In genomic region chr4:186118582-186118981, GRCh38 we compare ENCODE assay signal across 24 cellular contexts. TPM values are rescaled to one million over a fixed set of nuclear protein-coding genes. Genes with fewer than 3 reads are reported as not detected.
DNase-seq lines count a peak whose midpoint lies in the region; ATAC-seq, FAIRE-seq and TF ChIP-seq lines count a peak whose summit lies in the region.
"Had no signal": no experiment of that assay in that cellular context is flagged by ENCODE, and none has a peak within 500 bp of the region (broad histone marks: within the 10 kb centered on the region; RNA-seq: fewer than 3 reads in every experiment).

No MANE protein-coding gene starts in this region.

- H3K79me2 ChIP-seq in HepG2 (ENCODE audit: insufficient read depth, low read length) (no peaks in the 10 kb centered on the region), neural progenitor cell (ENCODE audit: low read depth) (no peaks in the 10 kb centered on the region)

- WGBS in right lobe of liver (ENCODE audit: insufficient coverage, low coverage, low lambda C conversion rate, missing lambda C conversion rate), result 55% methylated on average over 7 of the region's 7 CpGs
- WGBS in HepG2 (ENCODE audit: low lambda C conversion rate), result 70% methylated on average over 7 of the region's 7 CpGs
- WGBS in esophagus muscularis mucosa, result 63% methylated on average over 7 of the region's 7 CpGs
- WGBS in tibial nerve, 2 donors, result 39 to 40% methylated on average over 7 of the region's 7 CpGs

- ATAC-seq in right lobe of liver (peak in 3 of 4 donors; percentile 47 to 65 (median 57)), HepG2 (no peak)

- BruUV-seq in HepG2 (replicated peaks; lab: Mats Ljungman, UMichigan), result no TSS peak

- POLR2A ChIA-PET in HepG2 (lab: Yijun Ruan, JAX), result no interaction called here
- POLR2A ChIA-PET in CD8-positive, alpha-beta memory T cell (lab: Charles Lee), result no interaction called here

- H3K4me3 ChIP-seq in right lobe of liver (no peak overlapping the region), HepG2 (replicated peaks in 1 of 3; ENCODE audit: insufficient read depth in 1 of 3, low read depth in 2 of 3, low read length in 3 of 3) (no peak overlapping the region), esophagus muscularis mucosa (no peak overlapping the region), neural progenitor cell (no peak overlapping the region), uterus (no peak overlapping the region), tibial nerve (peak overlapping the region in 1 of 4 donors; percentile 2)
- H3K4me3 ChIP-seq in CD8-positive, alpha-beta memory T cell (ENCODE audit: low read length), result no peak overlapping the region
- H3K4me3 ChIP-seq: SJCRH30 had no signal

- H3K9me3 ChIP-seq in right lobe of liver (no peaks in the 10 kb centered on the region), HepG2 (ENCODE audit: low read length) (no peaks in the 10 kb centered on the region), esophagus muscularis mucosa (no peaks in the 10 kb centered on the region), neural progenitor cell (ENCODE audit: low read depth) (no peaks in the 10 kb centered on the region), uterus (no peaks in the 10 kb centered on the region), tibial nerve (no peaks in the 10 kb centered on the region)
- H3K9me3 ChIP-seq in CD8-positive, alpha-beta memory T cell (ENCODE audit: low read length), result no peaks in the 10 kb centered on the region
- H3K9me3 ChIP-seq: SJCRH30 had no signal

- peaks cover 5% of the 10 kb centered on the region for H3K27me3 Mint-ChIP-seq in neural progenitor cell (ENCODE audit: insufficient read depth, low read depth)
- H3K27me3 Mint-ChIP-seq in CD8-positive, alpha-beta memory T cell, result peaks cover 8 to 22% of the 10 kb centered on the region in 2 donors

- in situ Hi-C loops in HepG2 (cut with HindIII; ENCODE audit: extremely low pct_ligation_motif_present, low pct_unique_long_range_greater_than_20kb), result no loop called here

- DNase-seq in right lobe of liver (no peak), HepG2 (ENCODE audit: low spot score) (no peak), esophagus muscularis mucosa (ENCODE audit: extremely low spot score) (peak; percentile 21), neural progenitor cell (ENCODE audit: low spot score) (no peak), head of caudate nucleus (no peak), uterus (no peak), tibial nerve (ENCODE audit: low spot score in 2 of 2) (no peak)
- no peak for DNase-seq in CD8-positive, alpha-beta memory T cell
- DNase-seq: EL, GF-D8, IMR-90, NCI-H1417, NCI-H1694 treated with DMSO at 0.1 percent for 48 hours, NCI-H2081 treated with DMSO at 0.1 percent for 48 hours, NCI-H2171 treated with DMSO at 0.1 percent for 48 hours, NCI-H526, OCI-M1, SJCRH30 had no signal

- CTCF ChIA-PET in HepG2 (lab: Yijun Ruan, JAX; ENCODE audit: low intra/inter-chr PET ratio, low total read pairs), result no interaction called here
- CTCF ChIA-PET in CD8-positive, alpha-beta memory T cell (lab: Charles Lee), result no interaction called here

- H3F3A ChIP-seq in neural progenitor cell (ENCODE audit: low read depth), result peaks cover 5% of the 10 kb centered on the region

- H3K27me3 ChIP-seq in right lobe of liver (no peaks in the 10 kb centered on the region), HepG2 (ENCODE audit: control insufficient read depth in 1 of 2, insufficient read depth in 2 of 2, low read length in 2 of 2) (peaks cover 2 to 7% of the 10 kb centered on the region in 2 experiments; a peak in 2 of 5 replicates), esophagus muscularis mucosa (no peaks in the 10 kb centered on the region), neural progenitor cell (no peaks in the 10 kb centered on the region), uterus (no peaks in the 10 kb centered on the region), tibial nerve (no peaks in the 10 kb centered on the region)
- H3K27me3 ChIP-seq in CD8-positive, alpha-beta memory T cell (ENCODE audit: insufficient read depth, low read length, poor library complexity, severe bottlenecking), result no peaks in the 10 kb centered on the region
- H3K27me3 ChIP-seq: SJCRH30 had no signal

- H3K4me2 ChIP-seq in HepG2 (ENCODE audit: low read depth, low read length) (no peak overlapping the region), neural progenitor cell (peak overlapping the region; percentile 28)
- H3K4me2 ChIP-seq: KMS-11 had no signal

- TF ChIP-seq POLR2A in right lobe of liver (IDR thresholded peaks at IDR 0.05), result no peak
- TF ChIP-seq POLR2A in HepG2 (IDR thresholded peaks at IDR 0.05; ENCODE audit: insufficient read depth in 1 of 2, low read depth in 2 of 2, low read length in 2 of 2), result no peak
- no peak for TF ChIP-seq POLR2A in esophagus muscularis mucosa (IDR thresholded peaks at IDR 0.05; ENCODE audit: low read depth)
- TF ChIP-seq POLR2A in uterus (IDR thresholded peaks at IDR 0.05), result no peak
- TF ChIP-seq POLR2A in tibial nerve (IDR thresholded peaks at IDR 0.05), result no peak

- H3K36me3 ChIP-seq in right lobe of liver (no peaks in the 10 kb centered on the region), HepG2 (replicated peaks in 1 of 2; ENCODE audit: control insufficient read depth in 1 of 2, insufficient read depth in 2 of 2, low read length in 2 of 2) (no peaks in the 10 kb centered on the region), esophagus muscularis mucosa (no peaks in the 10 kb centered on the region), neural progenitor cell (no peaks in the 10 kb centered on the region), uterus (no peaks in the 10 kb centered on the region), tibial nerve (no peaks in the 10 kb centered on the region)
- H3K36me3 ChIP-seq in CD8-positive, alpha-beta memory T cell (ENCODE audit: insufficient read depth, low read length), result no peaks in the 10 kb centered on the region
- H3K36me3 ChIP-seq: SJCRH30 had no signal

- no peak for FAIRE-seq in HepG2 (lab: Jason Lieb, UNC)
- FAIRE-seq: H54, RCC 7860 had no signal

- no peak overlapping the region for H3K27ac Mint-ChIP-seq in neural progenitor cell
- no peak overlapping the region for H3K27ac Mint-ChIP-seq in CD8-positive, alpha-beta memory T cell

- TF ChIP-seq RAD21 in HepG2 (CRISPR knock-in tag; IDR thresholded peaks at IDR 0.05), result no peak

- TF ChIP-seq CTCF in right lobe of liver (IDR thresholded peaks at IDR 0.05), result no peak
- no peak for TF ChIP-seq CTCF in HepG2 (CRISPR knock-in tag; IDR thresholded peaks at IDR 0.05)
- no peak for TF ChIP-seq CTCF in esophagus muscularis mucosa (IDR thresholded peaks at IDR 0.05)
- TF ChIP-seq CTCF in neural progenitor cell (IDR thresholded peaks at IDR 0.05), result no peak
- no peak for TF ChIP-seq CTCF in uterus (IDR thresholded peaks at IDR 0.05)
- TF ChIP-seq CTCF in tibial nerve (IDR thresholded peaks at IDR 0.05), result no peak

- no peak overlapping the region for H3K27ac ChIP-seq in right lobe of liver
- no peak overlapping the region for H3K27ac ChIP-seq in HepG2 (ENCODE audit: extremely low read length, insufficient read depth, low read length)
- H3K27ac ChIP-seq in esophagus muscularis mucosa (replicated peaks in 1 of 4), result no peak overlapping the region
- no peak overlapping the region for H3K27ac ChIP-seq in neural progenitor cell
- no peak overlapping the region for H3K27ac ChIP-seq in CD8-positive, alpha-beta memory T cell (ENCODE audit: low read depth, low read length)
- H3K27ac ChIP-seq in uterus, result no peak overlapping the region
- H3K27ac ChIP-seq in tibial nerve, result no peak overlapping the region
- H3K27ac ChIP-seq: 22Rv1, C4-2B, KMS-11, SJCRH30 had no signal

- H3K4me1 ChIP-seq in right lobe of liver (no peaks in the 10 kb centered on the region), HepG2 (ENCODE audit: insufficient read depth, low read length) (no peaks in the 10 kb centered on the region), esophagus muscularis mucosa (no peaks in the 10 kb centered on the region), neural progenitor cell (peaks cover 18% of the 10 kb centered on the region), uterus (no peaks in the 10 kb centered on the region), tibial nerve (no peaks in the 10 kb centered on the region)
- no peaks in the 10 kb centered on the region for H3K4me1 ChIP-seq in CD8-positive, alpha-beta memory T cell (ENCODE audit: insufficient read depth, low read length)
- H3K4me1 ChIP-seq: SJCRH30 had no signal

- intact Hi-C loops in right lobe of liver (cut with DNase I) (no loop called here), HepG2 (cut with micrococcal nuclease; ENCODE audit: unreplicated experiment) (no loop called here), esophagus muscularis mucosa (cut with DNase I) (no loop called here), head of caudate nucleus (cut with DNase I) (no loop called here), uterus (cut with DNase I; ENCODE audit: low total_unique reads) (no loop called here)

- H3K4me3 Mint-ChIP-seq in neural progenitor cell, result no peak overlapping the region
- H3K4me3 Mint-ChIP-seq in CD8-positive, alpha-beta memory T cell, result no peak overlapping the region

- no peak overlapping the region for H2AFZ ChIP-seq in HepG2 (ENCODE audit: low read length)
- no peak overlapping the region for H2AFZ ChIP-seq in neural progenitor cell (replicated peaks)

- H3K36me3 Mint-ChIP-seq in neural progenitor cell, result no peaks in the 10 kb centered on the region
- no peaks in the 10 kb centered on the region for H3K36me3 Mint-ChIP-seq in CD8-positive, alpha-beta memory T cell

- H3K9ac ChIP-seq in HepG2 (ENCODE audit: insufficient read depth, low read depth, low read length) (no peak overlapping the region), neural progenitor cell (no peak overlapping the region)
- H3K9ac ChIP-seq: KMS-11 had no signal

- no peaks in the 10 kb centered on the region for H3K9me3 Mint-ChIP-seq in neural progenitor cell
- no peaks in the 10 kb centered on the region for H3K9me3 Mint-ChIP-seq in CD8-positive, alpha-beta memory T cell

- H4K20me1 ChIP-seq in HepG2 (ENCODE audit: insufficient read depth, low read length) (no peaks in the 10 kb centered on the region), neural progenitor cell (ENCODE audit: low read depth) (no peaks in the 10 kb centered on the region)

- TF ChIP-seq EP300 in HepG2 (IDR thresholded peaks at IDR 0.05; ENCODE audit: low read depth in 2 of 2, low read length in 2 of 2) (no peak), HepG2 (CRISPR knock-in tag; IDR thresholded peaks at IDR 0.05; ENCODE audit: borderline replicate concordance) (no peak), esophagus muscularis mucosa (IDR thresholded peaks at IDR 0.05) (no peak), tibial nerve (IDR thresholded peaks at IDR 0.05) (no peak)

- H3K4me1 Mint-ChIP-seq in neural progenitor cell, result no peaks in the 10 kb centered on the region
- H3K4me1 Mint-ChIP-seq in CD8-positive, alpha-beta memory T cell, result no peaks in the 10 kb centered on the region

RNA-seq across cellular contexts. Expression of gene FAM149A, which starts 14.1 kb away (rescaled TPM):
- total RNA-seq in right lobe of liver, result 10 to 100 TPM; 19.8 to 33.1 (median 23.0) TPM
- not detected in 2 replicates for total RNA-seq in HepG2 (2016; rRNA removed; fragmentation: Illumina TruSeq; extraction: Trizol)
- total RNA-seq in HepG2 (2016; cell fraction: cytosol; rRNA removed; fragmentation: Illumina TruSeq; extraction: Trizol; ENCODE audit: low read depth), result not detected in 2 replicates
- total RNA-seq in HepG2 (2016; cell fraction: insoluble cytoplasmic fraction; rRNA removed; fragmentation: Illumina TruSeq; extraction: Trizol), result not detected in 2 replicates
- not detected in 2 replicates for total RNA-seq in HepG2 (2016; cell fraction: membrane; rRNA removed; fragmentation: Illumina TruSeq; extraction: Trizol)
- total RNA-seq in HepG2 (2016; cell fraction: nucleus; rRNA removed; fragmentation: Illumina TruSeq; extraction: Trizol), result not detected in 2 replicates
- not detected in 2 replicates for polyA plus RNA-seq in HepG2 (2011; rRNA removed)
- 0.07 TPM in 1 of 2 replicates, not detected in the other for polyA plus RNA-seq in HepG2 (2011; cell fraction: cytosol; rRNA removed)
- 0.31 TPM in 1 of 2 replicates, not detected in the other for polyA plus RNA-seq in HepG2 (2011; cell fraction: nucleus; rRNA removed)
- not detected in 2 replicates for polyA plus RNA-seq in HepG2 (2012)
- polyA plus RNA-seq in HepG2 (2016; cell fraction: cytosol; fragmentation: Illumina TruSeq; extraction: Trizol; ENCODE audit: low read depth), result not detected in 2 replicates
- polyA plus RNA-seq in HepG2 (2016; cell fraction: insoluble cytoplasmic fraction; fragmentation: Illumina TruSeq; extraction: Trizol; ENCODE audit: low read depth), result not detected in 2 replicates
- polyA plus RNA-seq in HepG2 (2016; cell fraction: membrane; fragmentation: Illumina TruSeq; extraction: Trizol; ENCODE audit: low read depth), result not detected in 2 replicates
- not detected in 2 replicates for polyA plus RNA-seq in HepG2 (2016; cell fraction: nucleus; fragmentation: Illumina TruSeq; extraction: Trizol; ENCODE audit: insufficient read depth, low read depth)
- polyA minus RNA-seq in HepG2 (2011; rRNA and poly(A)+ RNA removed; ENCODE audit: low replicate concordance), result not detected in 2 replicates
- polyA minus RNA-seq in HepG2 (2011; cell fraction: cytosol; rRNA and poly(A)+ RNA removed), result not detected in 2 replicates
- not detected in 2 replicates for polyA minus RNA-seq in HepG2 (2011; cell fraction: nucleus; rRNA and poly(A)+ RNA removed)
- total RNA-seq in esophagus muscularis mucosa, result 10 to 100 TPM; 19.5 to 38.8 (median 33.6) TPM
- 4.6 and 10.4 TPM in 2 replicates for total RNA-seq in neural progenitor cell (ENCODE audit: low replicate concordance)
- under 1 TPM; 0.46 to 0.80 TPM for total RNA-seq in CD8-positive, alpha-beta memory T cell
- 0.31 TPM for polyA plus RNA-seq in CD8-positive, alpha-beta memory T cell
- 10 to 100 TPM in 3 of 4 donors, under 1 TPM in 1; 0.77 to 18.9 (median 17.7) TPM for total RNA-seq in uterus
- 10 to 100 TPM in 3 of 4 donors, 1 to 10 TPM in 1; 7.8 to 20.1 (median 13.8) TPM for total RNA-seq in tibial nerve
- total RNA-seq: M059J had no signal

RNA-seq across cellular contexts. Expression of gene TLR3, which starts 49.6 kb away (rescaled TPM):
- total RNA-seq in right lobe of liver, result 10 to 100 TPM in 2 of 6 experiments, 1 to 10 TPM in 4; 6.8 to 14.9 (median 9.2) TPM
- total RNA-seq in HepG2 (2016; rRNA removed; fragmentation: Illumina TruSeq; extraction: Trizol), result 0.07 and 0.11 TPM in 2 replicates
- total RNA-seq in HepG2 (2016; cell fraction: cytosol; rRNA removed; fragmentation: Illumina TruSeq; extraction: Trizol; ENCODE audit: low read depth), result not detected in 2 replicates
- 0.07 and 0.13 TPM in 2 replicates for total RNA-seq in HepG2 (2016; cell fraction: insoluble cytoplasmic fraction; rRNA removed; fragmentation: Illumina TruSeq; extraction: Trizol)
- 0.10 TPM in 1 of 2 replicates, not detected in the other for total RNA-seq in HepG2 (2016; cell fraction: membrane; rRNA removed; fragmentation: Illumina TruSeq; extraction: Trizol)
- total RNA-seq in HepG2 (2016; cell fraction: nucleus; rRNA removed; fragmentation: Illumina TruSeq; extraction: Trizol), result 0.22 and 0.31 TPM in 2 replicates
- 0.20 and 0.38 TPM in 2 replicates for polyA plus RNA-seq in HepG2 (2011; rRNA removed)
- polyA plus RNA-seq in HepG2 (2011; cell fraction: cytosol; rRNA removed), result 0.20 and 0.45 TPM in 2 replicates
- polyA plus RNA-seq in HepG2 (2011; cell fraction: nucleus; rRNA removed), result 0.07 TPM in 1 of 2 replicates, not detected in the other
- 0.72 and 1.6 TPM in 2 replicates for polyA plus RNA-seq in HepG2 (2012)
- polyA plus RNA-seq in HepG2 (2016; cell fraction: cytosol; fragmentation: Illumina TruSeq; extraction: Trizol; ENCODE audit: low read depth), result not detected in 2 replicates
- not detected in 2 replicates for polyA plus RNA-seq in HepG2 (2016; cell fraction: insoluble cytoplasmic fraction; fragmentation: Illumina TruSeq; extraction: Trizol; ENCODE audit: low read depth)
- polyA plus RNA-seq in HepG2 (2016; cell fraction: membrane; fragmentation: Illumina TruSeq; extraction: Trizol; ENCODE audit: low read depth), result 0.15 TPM in 1 of 2 replicates, not detected in the other
- polyA plus RNA-seq in HepG2 (2016; cell fraction: nucleus; fragmentation: Illumina TruSeq; extraction: Trizol; ENCODE audit: insufficient read depth, low read depth), result not detected in 2 replicates
- 0.66 and 11.4 TPM in 2 replicates for polyA minus RNA-seq in HepG2 (2011; rRNA and poly(A)+ RNA removed; ENCODE audit: low replicate concordance)
- 0.69 TPM in 1 of 2 replicates, not detected in the other for polyA minus RNA-seq in HepG2 (2011; cell fraction: cytosol; rRNA and poly(A)+ RNA removed)
- 0.25 and 0.52 TPM in 2 replicates for polyA minus RNA-seq in HepG2 (2011; cell fraction: nucleus; rRNA and poly(A)+ RNA removed)
- 1 to 10 TPM; 2.5 to 7.0 (median 4.0) TPM for total RNA-seq in esophagus muscularis mucosa
- 0.62 and 0.92 TPM in 2 replicates for total RNA-seq in neural progenitor cell (ENCODE audit: low replicate concordance)
- total RNA-seq in CD8-positive, alpha-beta memory T cell, result under 1 TPM; 0.11 to 0.33 TPM
- polyA plus RNA-seq in CD8-positive, alpha-beta memory T cell, result 5.2 TPM
- total RNA-seq in uterus, result 10 to 100 TPM in 1 of 4 donors, 1 to 10 TPM in 3; 2.9 to 12.6 (median 8.6) TPM
- 10 to 100 TPM in 1 of 4 donors, 1 to 10 TPM in 3; 3.9 to 13.3 (median 6.0) TPM for total RNA-seq in tibial nerve
- total RNA-seq: SJCRH30 had no signal
